Comparison of ENCODE assay signal across 13 cellular contexts in the genomic region with DNA sequence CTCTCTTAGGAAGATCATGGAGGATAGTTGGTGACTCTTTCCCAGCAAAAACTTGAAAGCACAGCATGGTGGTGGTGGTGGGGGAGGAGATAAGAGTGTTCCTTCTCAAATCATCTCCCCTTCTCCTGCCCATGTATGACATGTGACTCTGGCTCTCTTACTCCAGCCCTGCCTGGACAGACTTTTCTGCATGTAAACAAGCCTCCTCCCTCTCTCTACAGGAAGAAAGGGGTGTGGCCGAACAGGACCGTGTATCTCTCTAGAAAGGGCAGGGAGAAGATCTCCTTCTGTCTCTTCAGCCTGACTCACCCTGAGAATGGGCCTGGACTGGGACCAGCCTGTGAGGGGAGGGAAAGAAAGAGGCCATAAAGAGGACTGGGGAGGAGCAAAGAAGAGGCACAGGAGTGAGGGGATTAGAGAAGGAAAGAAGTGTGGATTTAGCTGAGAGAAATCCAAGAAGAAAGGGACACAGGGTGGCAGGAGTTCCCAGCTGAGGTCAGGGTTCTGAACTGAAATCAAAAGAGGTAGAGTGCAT. TPM values are rescaled to one million over a fixed set of nuclear protein-coding genes. Genes with fewer than 3 reads are reported as not detected.
DNase-seq lines count a peak whose midpoint lies in the region; ATAC-seq and TF ChIP-seq lines count a peak whose summit lies in the region.
"Had no signal": no experiment of that assay in that cellular context is flagged by ENCODE, and none has a peak within 500 bp of the region (broad histone marks: within the 10 kb centered on the region; RNA-seq: fewer than 3 reads in every experiment).

No MANE protein-coding gene starts in this region.

- peak overlapping the region; percentile 55 for H3K4me3 Mint-ChIP-seq in activated T-cell treated with anti-CD3 and anti-CD28 coated beads, Interleukin-2, amount 50 U/mL, for 24 hours
- H3K4me3 Mint-ChIP-seq in effector memory CD8-positive, alpha-beta T cell = peak overlapping the region; percentile 76 to 77
- peak overlapping the region; percentile 79 for H3K4me3 Mint-ChIP-seq in stimulated activated effector memory CD8-positive, alpha-beta T cell treated with anti-CD3 and anti-CD28 coated beads, Interleukin-12 subunit alpha, Interleukin-12 subunit beta, amount 100 ng/mL, for 72 hours

- no peak for DNase-seq in activated T-cell treated with anti-CD3 and anti-CD28 coated beads, Interleukin-2, amount 50 U/mL, for 24 hours
- DNase-seq in activated T-cell treated with anti-CD3 and anti-CD28 coated beads for 4 hours = no peak
- peak; percentile 57 for DNase-seq in OCI-M1 (lab: John Stamatoyannopoulos, UW)
- no peak for DNase-seq in effector memory CD8-positive, alpha-beta T cell
- DNase-seq in stimulated activated effector memory CD8-positive, alpha-beta T cell treated with anti-CD3 and anti-CD28 coated beads, Interleukin-12 subunit alpha, Interleukin-12 subunit beta, amount 100 ng/mL, for 72 hours (ENCODE audit: low spot score in 2 of 2) = peak in 1 of 2 donors; percentile 47
- no peak for DNase-seq in body of pancreas
- DNase-seq: effector CD8-positive, alpha-beta T cell; NCI-H1930; testis had no signal

- TF ChIP-seq POLR2A in body of pancreas (IDR thresholded peaks at IDR 0.05) = no peak

- TF ChIP-seq CTCF in body of pancreas (IDR thresholded peaks at IDR 0.05) = no peak

- no peaks in the 10 kb centered on the region for H3K27me3 ChIP-seq in body of pancreas
- H3K27me3 ChIP-seq: testis had no signal

- H3K27ac Mint-ChIP-seq in activated T-cell treated with anti-CD3 and anti-CD28 coated beads, Interleukin-2, amount 50 U/mL, for 24 hours = no peak overlapping the region
- peak overlapping the region; percentile 84 to 89 for H3K27ac Mint-ChIP-seq in effector memory CD8-positive, alpha-beta T cell
- H3K27ac Mint-ChIP-seq in stimulated activated effector memory CD8-positive, alpha-beta T cell treated with anti-CD3 and anti-CD28 coated beads, Interleukin-12 subunit alpha, Interleukin-12 subunit beta, amount 100 ng/mL, for 72 hours = no peak overlapping the region

- no peaks in the 10 kb centered on the region for H3K9me3 ChIP-seq in body of pancreas
- H3K9me3 ChIP-seq: testis had no signal

- no peak overlapping the region for H3K4me3 ChIP-seq in body of pancreas
- H3K4me3 ChIP-seq: lung, testis had no signal

- H3K4me1 Mint-ChIP-seq in activated T-cell treated with anti-CD3 and anti-CD28 coated beads, Interleukin-2, amount 50 U/mL, for 24 hours (ENCODE audit: low read depth) = peaks cover 21% of the 10 kb centered on the region
- peaks cover 15 to 18% of the 10 kb centered on the region in 2 donors for H3K4me1 Mint-ChIP-seq in effector memory CD8-positive, alpha-beta T cell (ENCODE audit: low read depth in 2 of 2)
- H3K4me1 Mint-ChIP-seq in stimulated activated effector memory CD8-positive, alpha-beta T cell treated with anti-CD3 and anti-CD28 coated beads, Interleukin-12 subunit alpha, Interleukin-12 subunit beta, amount 100 ng/mL, for 72 hours = peaks cover 18% of the 10 kb centered on the region

- no peaks in the 10 kb centered on the region for H3K9me3 Mint-ChIP-seq in activated T-cell treated with anti-CD3 and anti-CD28 coated beads, Interleukin-2, amount 50 U/mL, for 24 hours
- no peaks in the 10 kb centered on the region for H3K9me3 Mint-ChIP-seq in effector memory CD8-positive, alpha-beta T cell
- no peaks in the 10 kb centered on the region for H3K9me3 Mint-ChIP-seq in stimulated activated effector memory CD8-positive, alpha-beta T cell treated with anti-CD3 and anti-CD28 coated beads, Interleukin-12 subunit alpha, Interleukin-12 subunit beta, amount 100 ng/mL, for 72 hours

- H3K36me3 ChIP-seq in body of pancreas (replicated peaks in 1 of 2; ENCODE audit: insufficient read depth in 1 of 2, low read depth in 2 of 2) = no peaks in the 10 kb centered on the region

- H3K36me3 Mint-ChIP-seq in activated T-cell treated with anti-CD3 and anti-CD28 coated beads, Interleukin-2, amount 50 U/mL, for 24 hours (ENCODE audit: low read depth) = no peaks in the 10 kb centered on the region
- peaks cover 13% of the 10 kb centered on the region for H3K36me3 Mint-ChIP-seq in effector memory CD8-positive, alpha-beta T cell (ENCODE audit: insufficient read depth)
- H3K36me3 Mint-ChIP-seq in stimulated activated effector memory CD8-positive, alpha-beta T cell treated with anti-CD3 and anti-CD28 coated beads, Interleukin-12 subunit alpha, Interleukin-12 subunit beta, amount 100 ng/mL, for 72 hours = no peaks in the 10 kb centered on the region

- peaks cover 8% of the 10 kb centered on the region for H3K4me1 ChIP-seq in body of pancreas
- H3K4me1 ChIP-seq: testis had no signal

- no peak overlapping the region for H3K27ac ChIP-seq in body of pancreas
- H3K27ac ChIP-seq: testis had no signal

- intact Hi-C loops in body of pancreas (cut with DNase I) = no loop called here

- peaks cover 8% of the 10 kb centered on the region for H3K27me3 Mint-ChIP-seq in activated T-cell treated with anti-CD3 and anti-CD28 coated beads, Interleukin-2, amount 50 U/mL, for 24 hours
- H3K27me3 Mint-ChIP-seq in effector memory CD8-positive, alpha-beta T cell = no peaks in the 10 kb centered on the region

- ATAC-seq in effector memory CD8-positive, alpha-beta T cell (replicated peaks) = no peak
- no peak for ATAC-seq in stimulated activated effector memory CD8-positive, alpha-beta T cell treated with anti-CD3 and anti-CD28 coated beads, Interleukin-12 subunit alpha, Interleukin-12 subunit beta, amount 100 ng/mL, for 72 hours
- no peak for ATAC-seq in body of pancreas
- ATAC-seq in GM19395 (IDR thresholded peaks at IDR 0.05; ENCODE audit: unreplicated experiment) = no peak
- no peak for ATAC-seq in HG02870 (IDR thresholded peaks at IDR 0.05; ENCODE audit: unreplicated experiment)

- 29 to 39% methylated on average over 2 of the region's 2 CpGs for whole genome bisulfite sequencing in body of pancreas, 2 donors

RNA-seq across cellular contexts. Expression of a gene that starts 1.5 kb away (rescaled TPM):
- total RNA-seq in body of pancreas = 1 to 10 TPM; 4.2 to 7.9 TPM
- total RNA-seq: RPMI7951 had no signal

RNA-seq across cellular contexts. Expression of a gene that starts 46.1 kb away (rescaled TPM):
- total RNA-seq in body of pancreas = 10 to 100 TPM; 48.3 to 64.9 TPM

RNA-seq across cellular contexts. Expression of a gene that starts 57.3 kb away (rescaled TPM):
- total RNA-seq in body of pancreas = 10 to 100 TPM; 35.5 to 48.8 TPM

Comparison
In these comparisons a context has a peak if more than half of its experiments do, and no peak if none do; other contexts are left out.
1. H3K27ac Mint-ChIP-seq: peak in effector memory CD8-positive, alpha-beta T cell (2 of 2); none in activated T-cell treated with anti-CD3 and anti-CD28 coated beads, Interleukin-2, amount 50 U/mL, for 24 hours (single experiment) and stimulated activated effector memory CD8-positive, alpha-beta T cell treated with anti-CD3 and anti-CD28 coated beads, Interleukin-12 subunit alpha, Interleukin-12 subunit beta, amount 100 ng/mL, for 72 hours (single experiment).
2. Peak in every context shown above with its lines, with median percentiles within 50 percentile points of each other: H3K4me3 Mint-ChIP-seq.